In the genomic region with DNA sequence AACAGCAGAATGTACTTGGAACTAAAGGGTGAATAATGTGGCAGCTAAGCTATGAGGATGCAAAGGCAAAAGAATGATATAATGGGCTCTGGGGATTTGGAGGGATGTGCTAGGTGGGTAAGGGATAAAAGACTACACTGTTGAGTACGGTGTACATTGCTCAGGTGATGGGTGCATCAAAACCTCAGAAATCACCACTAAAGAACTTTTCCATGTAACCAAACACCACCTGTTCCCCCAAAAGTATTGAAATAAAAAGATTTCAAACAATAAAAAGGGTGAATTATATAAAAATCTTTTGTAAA, we compare ENCODE assay signal across 20 cellular contexts. TPM values are rescaled to one million over a fixed set of nuclear protein-coding genes. Genes with fewer than 3 reads are reported as not detected.
DNase-seq lines count a peak whose midpoint lies in the region; ATAC-seq and TF ChIP-seq lines count a peak whose summit lies in the region.
"Had no signal": no experiment of that assay in that cellular context is flagged by ENCODE, and none has a peak within 500 bp of the region (broad histone marks: within the 10 kb centered on the region; RNA-seq: fewer than 3 reads in every experiment).

No MANE protein-coding gene starts in this region.

- H3K27ac Mint-ChIP-seq in activated T-cell treated with anti-CD3 and anti-CD28 coated beads, Interleukin-2, amount 50 U/mL, for 72 hours: no peak overlapping the region
- H3K27ac Mint-ChIP-seq in central memory CD8-positive, alpha-beta T cell (ENCODE audit: low read depth): peak overlapping the region; percentile 98
- H3K27ac Mint-ChIP-seq: HFFc6 had no signal

- H3K36me3 Mint-ChIP-seq in activated T-cell treated with anti-CD3 and anti-CD28 coated beads, Interleukin-2, amount 50 U/mL, for 72 hours (ENCODE audit: insufficient read depth in 2 of 2): peaks cover 19% of the 10 kb centered on the region in 2 donors
- H3K36me3 Mint-ChIP-seq in central memory CD8-positive, alpha-beta T cell (ENCODE audit: insufficient read depth): peaks cover 23% of the 10 kb centered on the region

- no peaks in the 10 kb centered on the region for H3K27me3 Mint-ChIP-seq in activated T-cell treated with anti-CD3 and anti-CD28 coated beads, Interleukin-2, amount 50 U/mL, for 72 hours (ENCODE audit: low read depth)
- H3K27me3 Mint-ChIP-seq in central memory CD8-positive, alpha-beta T cell: no peaks in the 10 kb centered on the region

- H3K4me1 ChIP-seq in OCI-LY1 (ENCODE audit: insufficient read depth, low read length, severe bottlenecking): peaks cover 23% of the 10 kb centered on the region
- H3K4me1 ChIP-seq in osteoblast (ENCODE audit: insufficient read depth, low read length): peaks cover 8% of the 10 kb centered on the region
- H3K4me1 ChIP-seq in Karpas-422 (ENCODE audit: low read length): peaks cover 14% of the 10 kb centered on the region

- DNase-seq in activated T-cell treated with anti-CD3 and anti-CD28 coated beads, Interleukin-2, amount 50 U/mL, for 72 hours: no peak
- no peak for DNase-seq in activated T-cell treated with anti-CD3 and anti-CD28 coated beads, Interleukin-2, amount 50 U/mL, for 1 hour
- no peak for DNase-seq in central memory CD8-positive, alpha-beta T cell (ENCODE audit: low spot score in 2 of 2)
- DNase-seq in osteoblast (ENCODE audit: insufficient read length, low spot score, missing footprints) (no peak), Karpas-422 (no peak)
- DNase-seq: activated CD8-positive, alpha-beta memory T cell treated with anti-CD3 and anti-CD28 coated beads, Interleukin-2, amount 50 U/mL, for 4 hours; amygdala; cerebellar nuclear complex; HFFc6; hypothalamus; kidney glomerular epithelial cell; MG63; NCI-H187; NCI-H446 treated with DMSO at 0.1 percent for 48 hours; testis had no signal

- H2AFZ ChIP-seq in OCI-LY1 (ENCODE audit: low read length) (peak overlapping the region; percentile 74), osteoblast (ENCODE audit: low read length) (peak overlapping the region; percentile 45), Karpas-422 (ENCODE audit: low read length) (no peak overlapping the region; the same call in 1 of the 2 replicates)

- peaks cover 1 to 8% of the 10 kb centered on the region in 2 donors for H3K9me3 Mint-ChIP-seq in activated T-cell treated with anti-CD3 and anti-CD28 coated beads, Interleukin-2, amount 50 U/mL, for 72 hours
- H3K9me3 Mint-ChIP-seq in central memory CD8-positive, alpha-beta T cell: no peaks in the 10 kb centered on the region
- H3K9me3 Mint-ChIP-seq: HFFc6 had no signal

- TF ChIP-seq CTCF in OCI-LY1 (IDR thresholded peaks at IDR 0.05; ENCODE audit: low read length) (no peak), osteoblast (IDR thresholded peaks at IDR 0.05; ENCODE audit: extremely low read depth, low read depth, low read length) (no peak)

- H3K9me3 ChIP-seq in OCI-LY1 (ENCODE audit: low read length) (0 out of 2 replicates have a peak, but pooled peaks cover 5% of the 10 kb centered on the region), osteoblast (ENCODE audit: low read depth, low read length) (no peaks in the 10 kb centered on the region), Karpas-422 (ENCODE audit: low read length) (no peaks in the 10 kb centered on the region)
- H3K9me3 ChIP-seq: MG63, testis had no signal

- H3K4me3 Mint-ChIP-seq in activated T-cell treated with anti-CD3 and anti-CD28 coated beads, Interleukin-2, amount 50 U/mL, for 72 hours: peak overlapping the region; percentile 93 to 99
- no peak overlapping the region for H3K4me3 Mint-ChIP-seq in central memory CD8-positive, alpha-beta T cell
- H3K4me3 Mint-ChIP-seq: HFFc6 had no signal

- H3F3A ChIP-seq in OCI-LY1 (ENCODE audit: insufficient read depth, low read length): no peaks in the 10 kb centered on the region

- ATAC-seq in activated T-cell treated with anti-CD3 and anti-CD28 coated beads, Interleukin-2, amount 50 U/mL, for 72 hours (replicated peaks in 1 of 2): no peak
- no peak for ATAC-seq in central memory CD8-positive, alpha-beta T cell (replicated peaks; ENCODE audit: extremely low read depth, poor library complexity, severe bottlenecking)
- no peak for ATAC-seq in HG03139 (IDR thresholded peaks at IDR 0.05; ENCODE audit: unreplicated experiment)
- no peak for ATAC-seq in HG03108 (IDR thresholded peaks at IDR 0.05; ENCODE audit: unreplicated experiment)
- ATAC-seq: Right ventricle myocardium inferior had no signal

- H3K9ac ChIP-seq in OCI-LY1 (ENCODE audit: low read length) (no peak overlapping the region), Karpas-422 (ENCODE audit: low read length) (no peak overlapping the region)

- H3K79me2 ChIP-seq in OCI-LY1 (ENCODE audit: insufficient read depth, low read length): peaks cover 19% of the 10 kb centered on the region
- peaks cover 30% of the 10 kb centered on the region for H3K79me2 ChIP-seq in osteoblast (ENCODE audit: insufficient read depth, low read length)
- peaks cover 29% of the 10 kb centered on the region for H3K79me2 ChIP-seq in Karpas-422 (ENCODE audit: low read length)

- no peak overlapping the region for H3K27ac ChIP-seq in OCI-LY1 (ENCODE audit: low read depth, low read length, poor library complexity, severe bottlenecking)
- no peak overlapping the region for H3K27ac ChIP-seq in osteoblast (ENCODE audit: low read depth, low read length)
- H3K27ac ChIP-seq in Karpas-422 (ENCODE audit: low read length): no peak overlapping the region
- H3K27ac ChIP-seq: testis had no signal

- peaks cover 40% of the 10 kb centered on the region for H3K4me1 Mint-ChIP-seq in activated T-cell treated with anti-CD3 and anti-CD28 coated beads, Interleukin-2, amount 50 U/mL, for 72 hours (ENCODE audit: low read depth)
- peaks cover 27% of the 10 kb centered on the region for H3K4me1 Mint-ChIP-seq in central memory CD8-positive, alpha-beta T cell

- H3K27me3 ChIP-seq in OCI-LY1 (ENCODE audit: insufficient read depth, low read length): no peaks in the 10 kb centered on the region
- no peaks in the 10 kb centered on the region for H3K27me3 ChIP-seq in osteoblast (ENCODE audit: insufficient read depth, low read length)
- H3K27me3 ChIP-seq in Karpas-422 (ENCODE audit: low read length): no peaks in the 10 kb centered on the region
- H3K27me3 ChIP-seq: MG63, testis had no signal

- H3K4me2 ChIP-seq in OCI-LY1 (ENCODE audit: low read length) (no peak overlapping the region), osteoblast (ENCODE audit: insufficient read depth, low read length) (no peak overlapping the region), Karpas-422 (ENCODE audit: low read depth, low read length, poor library complexity, severe bottlenecking) (no peak overlapping the region)

- H4K20me1 ChIP-seq in OCI-LY1 (ENCODE audit: insufficient read depth, low read length) (0 out of 2 replicates have a peak, but pooled peaks cover 3% of the 10 kb centered on the region), osteoblast (ENCODE audit: insufficient read depth, low read length) (peaks cover 16% of the 10 kb centered on the region), Karpas-422 (ENCODE audit: insufficient read depth, low read depth, low read length) (peaks cover 21% of the 10 kb centered on the region; the same call in 1 of the 2 replicates)

- H3K4me3 ChIP-seq in OCI-LY1 (ENCODE audit: low read depth, low read length, poor library complexity, severe bottlenecking) (no peak overlapping the region), osteoblast (ENCODE audit: insufficient read depth, low read length) (no peak overlapping the region), Karpas-422 (ENCODE audit: low read length) (no peak overlapping the region)
- H3K4me3 ChIP-seq: MG63 had no signal

- H3K9me2 ChIP-seq in OCI-LY1 (ENCODE audit: low read depth, low read length) (no peaks in the 10 kb centered on the region), Karpas-422 (replicated peaks; ENCODE audit: insufficient read depth, low read length) (no peaks in the 10 kb centered on the region; the same call in 1 of the 2 replicates)

- H3K36me3 ChIP-seq in OCI-LY1 (ENCODE audit: insufficient read depth, low read length) (peaks cover 29% of the 10 kb centered on the region), osteoblast (ENCODE audit: insufficient read depth, low read length) (peaks cover 15% of the 10 kb centered on the region), Karpas-422 (ENCODE audit: insufficient read depth, low read length) (peaks cover 13% of the 10 kb centered on the region)

RNA-seq across cellular contexts. Expression of a gene that starts 1.6 kb away (rescaled TPM):
- 100 to 1,000 TPM; 437 to 452 TPM for total RNA-seq in activated T-cell treated with anti-CD3 and anti-CD28 coated beads, Interleukin-2, amount 50 U/mL, for 72 hours
- total RNA-seq in osteoblast: 183 and 202 TPM in 2 replicates
- total RNA-seq in Karpas-422 (2014; rRNA removed; shearing (Covaris generic); ENCODE audit: low replicate concordance): 405 and 471 TPM in 2 replicates

RNA-seq across cellular contexts. Expression of a gene that starts 8.3 kb away (rescaled TPM):
- total RNA-seq in activated T-cell treated with anti-CD3 and anti-CD28 coated beads, Interleukin-2, amount 50 U/mL, for 72 hours: under 1 TPM in 1 of 2 donors, not detected in 1; 0.58 TPM
- not detected in 2 replicates for total RNA-seq in osteoblast
- not detected in 2 replicates for total RNA-seq in Karpas-422 (2014; rRNA removed; shearing (Covaris generic); ENCODE audit: low replicate concordance)
- total RNA-seq: HFFc6, osteocyte, Right ventricle myocardium inferior had no signal

RNA-seq across cellular contexts. Expression of a gene that starts 15.2 kb away (rescaled TPM):
- total RNA-seq in activated T-cell treated with anti-CD3 and anti-CD28 coated beads, Interleukin-2, amount 50 U/mL, for 72 hours: 1 to 10 TPM; 1.3 to 2.6 TPM
- 1.8 and 2.1 TPM in 2 replicates for total RNA-seq in osteoblast
- 0.22 and 2.8 TPM in 2 replicates for total RNA-seq in Karpas-422 (2014; rRNA removed; shearing (Covaris generic); ENCODE audit: low replicate concordance)

RNA-seq across cellular contexts. Expression of a gene that starts 43.8 kb away (rescaled TPM):
- total RNA-seq in activated T-cell treated with anti-CD3 and anti-CD28 coated beads, Interleukin-2, amount 50 U/mL, for 72 hours: 100 to 1,000 TPM; 125 to 141 TPM
- total RNA-seq in osteoblast: 230 and 231 TPM in 2 replicates
- 109 and 146 TPM in 2 replicates for total RNA-seq in Karpas-422 (2014; rRNA removed; shearing (Covaris generic); ENCODE audit: low replicate concordance)

RNA-seq across cellular contexts. Expression of a gene that starts 56.3 kb away (rescaled TPM):
- total RNA-seq in activated T-cell treated with anti-CD3 and anti-CD28 coated beads, Interleukin-2, amount 50 U/mL, for 72 hours: 100 to 1,000 TPM; 122 to 131 TPM
- total RNA-seq in osteoblast: 130 and 141 TPM in 2 replicates
- 149 and 174 TPM in 2 replicates for total RNA-seq in Karpas-422 (2014; rRNA removed; shearing (Covaris generic); ENCODE audit: low replicate concordance)
